Comparison of ENCODE assay signal across 8 cellular contexts in genomic region chr7:5354460-5355279, GRCh38.
A peak's percentile ranks its signal among the peaks of the same experiment; 100 is the strongest.
DNase-seq lines count a peak whose midpoint lies in the region; ATAC-seq and TF ChIP-seq lines count a peak whose summit lies in the region.

No MANE protein-coding gene starts in this region.

- H3K4me3 ChIP-seq in prostate gland, result no peak overlapping the region

- no peaks in the 10 kb centered on the region for H3K9me3 Mint-ChIP-seq in stimulated activated memory B cell treated with anti-CD40 and anti-IgM and Interleukin-4, amounts not matched to agents 10 μg/mL and 1 μg/mL and 100 μg/mL, for 72 hours

- H3K4me3 Mint-ChIP-seq in T-helper 17 cell, result peak overlapping the region; percentile 19
- no peak overlapping the region for H3K4me3 Mint-ChIP-seq in stimulated activated memory B cell treated with anti-CD40 and anti-IgM and Interleukin-4, amounts not matched to agents 10 μg/mL and 1 μg/mL and 100 μg/mL, for 72 hours

- H3K36me3 Mint-ChIP-seq in T-helper 17 cell (ENCODE audit: low read depth), result peaks cover 5% of the 10 kb centered on the region
- peaks cover 82% of the 10 kb centered on the region for H3K36me3 Mint-ChIP-seq in stimulated activated memory B cell treated with anti-CD40 and anti-IgM and Interleukin-4, amounts not matched to agents 10 μg/mL and 1 μg/mL and 100 μg/mL, for 72 hours

- H3K36me3 ChIP-seq in prostate gland, result peaks cover 0 to 17% of the 10 kb centered on the region in 2 donors

- TF ChIP-seq CTCF in prostate gland (IDR thresholded peaks at IDR 0.05), result no peak

- H3K27me3 ChIP-seq in prostate gland (replicated peaks; ENCODE audit: insufficient read depth), result no peaks in the 10 kb centered on the region

- ATAC-seq in T-helper 17 cell, result no peak
- peak; percentile 93 for ATAC-seq in Right ventricle myocardium superior (ENCODE audit: poor library complexity)
- ATAC-seq in stimulated activated memory B cell treated with anti-CD40 and anti-IgM and Interleukin-4, amounts not matched to agents 10 μg/mL and 1 μg/mL and 100 μg/mL, for 72 hours, result no peak

- H3K27ac Mint-ChIP-seq in T-helper 17 cell, result peak overlapping the region; percentile 74
- no peak overlapping the region for H3K27ac Mint-ChIP-seq in stimulated activated memory B cell treated with anti-CD40 and anti-IgM and Interleukin-4, amounts not matched to agents 10 μg/mL and 1 μg/mL and 100 μg/mL, for 72 hours

- peaks cover 20% of the 10 kb centered on the region for H3K4me1 Mint-ChIP-seq in T-helper 17 cell
- H3K4me1 Mint-ChIP-seq in stimulated activated memory B cell treated with anti-CD40 and anti-IgM and Interleukin-4, amounts not matched to agents 10 μg/mL and 1 μg/mL and 100 μg/mL, for 72 hours, result peaks cover 28% of the 10 kb centered on the region

- H3K27ac ChIP-seq in prostate gland, result peak overlapping the region; percentile 38 to 52

- intact Hi-C loops in Right ventricle myocardium superior (cut with DNase I) (loop anchor here (10.0 kb wide), 1 partner anchor 340 kb away; no protein-coding TSS in a partner anchor), prostate gland (cut with DNase I) (loop anchor here (5.0 to 10.0 kb wide), 2 partner anchors 68 to 110 kb away; partner anchors contain the start of gene TNRC18)

- no peak for TF ChIP-seq POLR2A in prostate gland (IDR thresholded peaks at IDR 0.05)

- no peaks in the 10 kb centered on the region for H3K27me3 Mint-ChIP-seq in T-helper 17 cell
- H3K27me3 Mint-ChIP-seq in stimulated activated memory B cell treated with anti-CD40 and anti-IgM and Interleukin-4, amounts not matched to agents 10 μg/mL and 1 μg/mL and 100 μg/mL, for 72 hours, result no peaks in the 10 kb centered on the region

- H3K4me1 ChIP-seq in prostate gland (replicated peaks), result peaks cover 37% of the 10 kb centered on the region

- WGBS in prostate gland, result 22% methylated on average over 18 of the region's 18 CpGs

- DNase-seq in GM04504 (ENCODE audit: low read depth), result peak; percentile 21
- no peak for DNase-seq in T-helper 17 cell
- peak; percentile 81 for DNase-seq in Right ventricle myocardium superior
- peak; percentile 88 for DNase-seq in prostate gland (ENCODE audit: low spot score)
- no peak for DNase-seq in GDM1 (lab: John Stamatoyannopoulos, UW)
- no peak for DNase-seq in NCI-H446 (lab: John Stamatoyannopoulos, UW)
- DNase-seq in DMS153 treated with DMSO at 0.1 percent for 48 hours (lab: John Stamatoyannopoulos, UW; ENCODE audit: unreplicated experiment), result no peak

- H3K9me3 ChIP-seq in T-helper 17 cell (ENCODE audit: control insufficient read depth, low read length, poor library complexity, severe bottlenecking) (no peaks in the 10 kb centered on the region), prostate gland (no peaks in the 10 kb centered on the region)

Comparison
In these comparisons a context has a peak if more than half of its experiments do, and no peak if none do; other contexts are left out.
1. DNase-seq: peak in GM04504 (single experiment), Right ventricle myocardium superior (single experiment) and prostate gland (single experiment); none in T-helper 17 cell (0 of 3), GDM1 (single experiment), NCI-H446 (0 of 2) and DMS153 treated with DMSO at 0.1 percent for 48 hours (single experiment).